Comparison of ENCODE assay signal across 4 cellular contexts in genomic region chr17:34242976-34243731, GRCh38.
TF ChIP-seq lines count a peak whose summit lies in the region.

No MANE protein-coding gene starts in this region.

TF ChIP-seq in liver, 16 proteins besides CTCF, POLR2A, EP300 and RAD21:
- no peak for TF ChIP-seq SP1 (IDR thresholded peaks at IDR 0.05)

TF ChIP-seq in HepG2, 621 proteins besides CTCF, POLR2A, EP300 and RAD21:
- TF ChIP-seq ZNF484 (CRISPR knock-in tag; IDR thresholded peaks at IDR 0.05; ENCODE audit: borderline replicate concordance, low read depth) (no peak), ZC3H13 (CRISPR knock-in tag; IDR thresholded peaks at IDR 0.05) (no peak), ZNF549 (CRISPR knock-in tag; IDR thresholded peaks at IDR 0.05) (no peak)

TF ChIP-seq in endothelial cell of umbilical vein, 7 proteins besides CTCF, POLR2A, EP300 and RAD21:
- TF ChIP-seq FOS (IDR thresholded peaks at IDR 0.05; ENCODE audit: borderline replicate concordance, insufficient read depth, low read length) (peak; percentile 16), JUN (IDR thresholded peaks at IDR 0.05; ENCODE audit: borderline replicate concordance, insufficient read depth, insufficient read length, low read depth) (peak; percentile 11), POLR2AphosphoS5 (IDR thresholded peaks at IDR 0.05; ENCODE audit: insufficient read depth, low read depth, low read length) (peak; percentile 29), MYC (IDR thresholded peaks at IDR 0.05; ENCODE audit: low read depth, low read length) (no peak), GATA2 (IDR thresholded peaks at IDR 0.05; ENCODE audit: insufficient read depth, insufficient read length, low read depth, low read length) (peak; percentile 8), MAX (IDR thresholded peaks at IDR 0.05; ENCODE audit: insufficient read depth, insufficient read length) (no peak), EZH2 (IDR thresholded peaks at IDR 0.05; ENCODE audit: borderline replicate concordance, low read depth, low read length, severe bottlenecking) (no peak)

TF ChIP-seq in HEK293T, 16 proteins besides CTCF, POLR2A, EP300 and RAD21:
- no peak for TF ChIP-seq FOXM1 (IDR thresholded peaks at IDR 0.05; ENCODE audit: borderline replicate concordance)
- no peak for TF ChIP-seq ELF4 (IDR thresholded peaks at IDR 0.05)
- no peak for TF ChIP-seq TARDBP (IDR thresholded peaks at IDR 0.05)
- TF ChIP-seq SP1 (IDR thresholded peaks at IDR 0.05) = no peak
- TF ChIP-seq CTBP1 (IDR thresholded peaks at IDR 0.05; ENCODE audit: borderline replicate concordance) = no peak
- TF ChIP-seq ZNF384 (IDR thresholded peaks at IDR 0.05) = no peak
TF ChIP-seq in HEK293T: peak in this region for 0.
